In the genomic region with DNA sequence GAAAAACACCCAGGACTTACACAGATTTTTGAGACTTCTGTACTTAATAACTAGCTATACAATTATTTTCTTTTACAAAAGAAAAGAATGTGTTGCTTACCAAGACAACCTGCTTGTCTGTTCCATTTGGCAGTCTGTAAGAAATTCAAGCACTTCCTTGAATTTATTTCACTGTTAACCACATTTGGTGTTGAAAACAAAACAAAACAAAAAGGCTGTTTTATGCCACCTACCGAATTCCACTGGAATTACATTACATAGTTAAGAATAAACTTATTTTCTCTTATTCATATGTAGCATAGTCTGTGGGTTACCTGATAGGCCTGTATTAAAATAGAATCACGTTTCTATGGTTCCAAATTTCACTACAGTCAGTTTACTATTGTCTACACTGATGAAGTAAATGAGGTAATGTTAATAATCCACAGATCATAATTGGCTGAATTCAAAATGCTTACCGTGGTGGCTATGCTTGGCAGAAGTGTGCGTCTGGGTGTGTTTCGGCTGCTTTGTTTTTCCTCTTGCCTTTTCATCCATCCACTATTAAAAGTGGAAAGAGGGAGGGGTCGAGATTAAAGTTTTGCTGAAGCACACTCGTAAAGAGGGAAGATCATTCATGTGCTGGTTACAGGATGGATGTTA, we compare ENCODE assay signal across 9 cellular contexts. TPM values are rescaled to one million over a fixed set of nuclear protein-coding genes. Genes with fewer than 3 reads are reported as not detected.
DNase-seq lines count a peak whose midpoint lies in the region; ATAC-seq and TF ChIP-seq lines count a peak whose summit lies in the region.
"Had no signal": no experiment of that assay in that cellular context is flagged by ENCODE, and none has a peak within 500 bp of the region (broad histone marks: within the 10 kb centered on the region; RNA-seq: fewer than 3 reads in every experiment).

A gene with protein sequence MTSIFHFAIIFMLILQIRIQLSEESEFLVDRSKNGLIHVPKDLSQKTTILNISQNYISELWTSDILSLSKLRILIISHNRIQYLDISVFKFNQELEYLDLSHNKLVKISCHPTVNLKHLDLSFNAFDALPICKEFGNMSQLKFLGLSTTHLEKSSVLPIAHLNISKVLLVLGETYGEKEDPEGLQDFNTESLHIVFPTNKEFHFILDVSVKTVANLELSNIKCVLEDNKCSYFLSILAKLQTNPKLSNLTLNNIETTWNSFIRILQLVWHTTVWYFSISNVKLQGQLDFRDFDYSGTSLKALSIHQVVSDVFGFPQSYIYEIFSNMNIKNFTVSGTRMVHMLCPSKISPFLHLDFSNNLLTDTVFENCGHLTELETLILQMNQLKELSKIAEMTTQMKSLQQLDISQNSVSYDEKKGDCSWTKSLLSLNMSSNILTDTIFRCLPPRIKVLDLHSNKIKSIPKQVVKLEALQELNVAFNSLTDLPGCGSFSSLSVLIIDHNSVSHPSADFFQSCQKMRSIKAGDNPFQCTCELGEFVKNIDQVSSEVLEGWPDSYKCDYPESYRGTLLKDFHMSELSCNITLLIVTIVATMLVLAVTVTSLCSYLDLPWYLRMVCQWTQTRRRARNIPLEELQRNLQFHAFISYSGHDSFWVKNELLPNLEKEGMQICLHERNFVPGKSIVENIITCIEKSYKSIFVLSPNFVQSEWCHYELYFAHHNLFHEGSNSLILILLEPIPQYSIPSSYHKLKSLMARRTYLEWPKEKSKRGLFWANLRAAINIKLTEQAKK (minus strand): TSS at position 138 of the 642 bp plus-strand sequence. CDS start 5,960 bp downstream, outside the sequence.

- peak within 1 kb of the TSS; percentile 81 for H3K4me3 Mint-ChIP-seq in activated CD4-positive, alpha-beta T cell treated with anti-CD3 and anti-CD28 coated beads, Interleukin-2, amount 10 ng/mL, durations not matched to agents 7 days and 5 days

- CTCF ChIA-PET in activated CD4-positive, alpha-beta T cell treated with anti-CD3 and anti-CD28 coated beads, Interleukin-2, amount 10 ng/mL, durations not matched to agents 7 days and 5 days (lab: Charles Lee): interaction anchor here (0.6 to 3.0 kb wide), 11 partner anchors 10 to 1863 kb away, joined by 3 to 14 read pairs (median 4); a partner anchor contains a TSS

- WGBS in mesendoderm (ENCODE audit: extremely low coverage, insufficient coverage, low lambda C conversion rate): no CpG with 5 or more reads among the region's 7 CpGs

- intact Hi-C loops in tibial artery (cut with DNase I; ENCODE audit: low total_unique reads): no loop called here
- intact Hi-C loops in posterior cingulate gyrus (cut with DNase I): loop anchor here (5.0 kb wide), 1 partner anchor 742 kb away; no protein-coding TSS in a partner anchor

- H2BK5ac ChIP-seq in mesendoderm (ENCODE audit: low read length): no peak within 1 kb of the TSS

- H3K27ac ChIP-seq in mesendoderm (ENCODE audit: low read depth, low read length) (no peak within 1 kb of the TSS), tibial artery (peak within 1 kb of the TSS; percentile 49 to 56)

- peak; percentile 40 for ATAC-seq in HG03196 (IDR thresholded peaks at IDR 0.05; ENCODE audit: unreplicated experiment)

- no peaks in the 10 kb centered on the region for H3K79me1 ChIP-seq in mesendoderm (ENCODE audit: low read length)

- POLR2A ChIA-PET in activated CD4-positive, alpha-beta T cell treated with anti-CD3 and anti-CD28 coated beads, Interleukin-2, amount 10 ng/mL, durations not matched to agents 7 days and 5 days (lab: Charles Lee): interaction anchor here (0.5 to 0.6 kb wide), 2 partner anchors 596 to 643 kb away, joined by 3 read pairs; no protein-coding TSS in a partner anchor

- H3K27me3 ChIP-seq in mesendoderm (ENCODE audit: insufficient read depth, low read length, poor library complexity) (no peaks in the 10 kb centered on the region), tibial artery (no peaks in the 10 kb centered on the region)

- no peak within 1 kb of the TSS for H2BK15ac ChIP-seq in mesendoderm (replicated peaks; ENCODE audit: low read depth)

- peaks cover 46% of the 10 kb centered on the region for H3K36me3 Mint-ChIP-seq in activated CD4-positive, alpha-beta T cell treated with anti-CD3 and anti-CD28 coated beads, Interleukin-2, amount 10 ng/mL, durations not matched to agents 7 days and 5 days (ENCODE audit: low read depth)

- H3K9ac ChIP-seq in mesendoderm (ENCODE audit: low read length): no peak within 1 kb of the TSS

- peak; percentile 51 to 56 for TF ChIP-seq CTCF in tibial artery (IDR thresholded peaks at IDR 0.05)

- peak; percentile 50 for DNase-seq in activated CD4-positive, alpha-beta T cell treated with anti-CD3 and anti-CD28 coated beads, Interleukin-2, amount 10 ng/mL, durations not matched to agents 7 days and 5 days
- no peak for DNase-seq in activated CD4-positive, alpha-beta T cell treated with anti-CD3 and anti-CD28 coated beads, Interleukin-2, amount 50 U/mL, for 1 hour
- peak; percentile 71 for DNase-seq in SIG-M5 treated with dmso at 0.1 percent for 504 hours (lab: John Stamatoyannopoulos, UW; ENCODE audit: unreplicated experiment)
- DNase-seq in dermis blood vessel endothelial cell: peak; percentile 80
- peak; percentile 11 for DNase-seq in mesendoderm
- no peak for DNase-seq in tibial artery
- DNase-seq in posterior cingulate gyrus: no peak

- peaks cover 0 to 4% (median 0%) of the 10 kb centered on the region in 3 donors for H3K9me3 ChIP-seq in tibial artery

- H3K4ac ChIP-seq in mesendoderm (ENCODE audit: low read depth, low read length): no peak within 1 kb of the TSS

- H3K36me3 ChIP-seq in mesendoderm (ENCODE audit: control insufficient read depth, insufficient read depth, low read length): no peaks in the 10 kb centered on the region
- peaks cover 3 to 16% (median 10%) of the 10 kb centered on the region in 3 donors for H3K36me3 ChIP-seq in tibial artery

- no peak within 1 kb of the TSS for H2BK120ac ChIP-seq in mesendoderm (ENCODE audit: low read depth, low read length)

- peaks cover 36% of the 10 kb centered on the region for H3K4me1 Mint-ChIP-seq in activated CD4-positive, alpha-beta T cell treated with anti-CD3 and anti-CD28 coated beads, Interleukin-2, amount 10 ng/mL, durations not matched to agents 7 days and 5 days

- H2AK5ac ChIP-seq in mesendoderm (ENCODE audit: low read length): no peak within 1 kb of the TSS

- H3K27me3 Mint-ChIP-seq in activated CD4-positive, alpha-beta T cell treated with anti-CD3 and anti-CD28 coated beads, Interleukin-2, amount 10 ng/mL, durations not matched to agents 7 days and 5 days: peaks cover 2% of the 10 kb centered on the region

- no peak within 1 kb of the TSS for H4K5ac ChIP-seq in mesendoderm (ENCODE audit: low read length)

- H3K4me3 ChIP-seq in mesendoderm (ENCODE audit: low read length): no peak within 1 kb of the TSS
- H3K4me3 ChIP-seq in tibial artery: peak within 1 kb of the TSS; percentile 35 to 37

- H3K9me3 Mint-ChIP-seq in activated CD4-positive, alpha-beta T cell treated with anti-CD3 and anti-CD28 coated beads, Interleukin-2, amount 10 ng/mL, durations not matched to agents 7 days and 5 days: peaks cover 25% of the 10 kb centered on the region

- no peak within 1 kb of the TSS for H4K8ac ChIP-seq in mesendoderm (ENCODE audit: low read depth, low read length)

- no peak within 1 kb of the TSS for H3K56ac ChIP-seq in mesendoderm (ENCODE audit: low read length)

- peak within 1 kb of the TSS; percentile 90 for H3K27ac Mint-ChIP-seq in activated CD4-positive, alpha-beta T cell treated with anti-CD3 and anti-CD28 coated beads, Interleukin-2, amount 10 ng/mL, durations not matched to agents 7 days and 5 days

- H3K4me1 ChIP-seq in mesendoderm (ENCODE audit: control insufficient read depth, low read depth, low read length): no peaks in the 10 kb centered on the region
- H3K4me1 ChIP-seq in tibial artery: peaks cover 0 to 16% (median 5%) of the 10 kb centered on the region in 4 donors

- H3K18ac ChIP-seq in mesendoderm (ENCODE audit: low read length): no peak within 1 kb of the TSS

- H3K23ac ChIP-seq in mesendoderm (ENCODE audit: low read length): no peak within 1 kb of the TSS

- H3K4me2 ChIP-seq in mesendoderm (ENCODE audit: low read length): no peak within 1 kb of the TSS

- H3K79me2 ChIP-seq in mesendoderm (ENCODE audit: control insufficient read depth, insufficient read depth, low read length): no peaks in the 10 kb centered on the region

RNA-seq across cellular contexts. Expression of the gene that starts here (rescaled TPM):
- 10 to 100 TPM; 19.5 to 21.0 TPM for total RNA-seq in activated CD4-positive, alpha-beta T cell treated with anti-CD3 and anti-CD28 coated beads, Interleukin-2, amount 10 ng/mL, durations not matched to agents 7 days and 5 days
- 3.1 and 6.9 TPM in 2 replicates for total RNA-seq in dermis blood vessel endothelial cell
- polyA plus RNA-seq in mesendoderm (2013, experiment 1 of 2): not detected
- polyA plus RNA-seq in mesendoderm (2013, experiment 2 of 2): 0.01 TPM
- polyA plus RNA-seq: neural cell had no signal

Comparison
In these comparisons a context has a peak if more than half of its experiments do, and no peak if none do; other contexts are left out.
1. DNase-seq: peak in activated CD4-positive, alpha-beta T cell treated with anti-CD3 and anti-CD28 coated beads, Interleukin-2, amount 10 ng/mL, durations not matched to agents 7 days and 5 days (single experiment), SIG-M5 treated with dmso at 0.1 percent for 504 hours (single experiment), dermis blood vessel endothelial cell (single experiment) and mesendoderm (single experiment); none in activated CD4-positive, alpha-beta T cell treated with anti-CD3 and anti-CD28 coated beads, Interleukin-2, amount 50 U/mL, for 1 hour (single experiment), tibial artery (0 of 2) and posterior cingulate gyrus (0 of 10).